In the genomic region with DNA sequence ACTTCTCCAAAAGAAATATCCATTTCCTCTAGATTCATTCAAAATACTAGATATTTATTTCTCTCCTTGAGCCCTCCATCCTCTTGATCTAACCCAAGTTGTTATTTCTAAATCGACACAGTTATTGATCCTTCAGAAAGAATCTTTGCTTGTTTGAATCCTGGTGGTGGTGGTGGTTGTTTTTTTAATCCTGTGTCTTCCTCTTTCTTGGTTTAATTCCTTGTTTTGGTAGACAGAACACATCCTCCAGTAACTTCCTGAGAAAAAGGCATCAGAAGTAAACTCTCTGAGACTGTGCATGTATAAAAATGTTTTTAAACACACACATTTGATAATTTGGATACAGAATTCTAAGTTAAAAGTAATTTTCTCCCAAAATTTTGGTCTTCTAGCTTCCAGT, we compare ENCODE assay signal across 1 cellular context.
TF ChIP-seq lines count a peak whose summit lies in the region.

No MANE protein-coding gene starts in this region.

TF ChIP-seq in GM23338, 12 proteins besides CTCF, POLR2A, EP300 and RAD21 (continued from another document):
- TF ChIP-seq, protein P1, sequence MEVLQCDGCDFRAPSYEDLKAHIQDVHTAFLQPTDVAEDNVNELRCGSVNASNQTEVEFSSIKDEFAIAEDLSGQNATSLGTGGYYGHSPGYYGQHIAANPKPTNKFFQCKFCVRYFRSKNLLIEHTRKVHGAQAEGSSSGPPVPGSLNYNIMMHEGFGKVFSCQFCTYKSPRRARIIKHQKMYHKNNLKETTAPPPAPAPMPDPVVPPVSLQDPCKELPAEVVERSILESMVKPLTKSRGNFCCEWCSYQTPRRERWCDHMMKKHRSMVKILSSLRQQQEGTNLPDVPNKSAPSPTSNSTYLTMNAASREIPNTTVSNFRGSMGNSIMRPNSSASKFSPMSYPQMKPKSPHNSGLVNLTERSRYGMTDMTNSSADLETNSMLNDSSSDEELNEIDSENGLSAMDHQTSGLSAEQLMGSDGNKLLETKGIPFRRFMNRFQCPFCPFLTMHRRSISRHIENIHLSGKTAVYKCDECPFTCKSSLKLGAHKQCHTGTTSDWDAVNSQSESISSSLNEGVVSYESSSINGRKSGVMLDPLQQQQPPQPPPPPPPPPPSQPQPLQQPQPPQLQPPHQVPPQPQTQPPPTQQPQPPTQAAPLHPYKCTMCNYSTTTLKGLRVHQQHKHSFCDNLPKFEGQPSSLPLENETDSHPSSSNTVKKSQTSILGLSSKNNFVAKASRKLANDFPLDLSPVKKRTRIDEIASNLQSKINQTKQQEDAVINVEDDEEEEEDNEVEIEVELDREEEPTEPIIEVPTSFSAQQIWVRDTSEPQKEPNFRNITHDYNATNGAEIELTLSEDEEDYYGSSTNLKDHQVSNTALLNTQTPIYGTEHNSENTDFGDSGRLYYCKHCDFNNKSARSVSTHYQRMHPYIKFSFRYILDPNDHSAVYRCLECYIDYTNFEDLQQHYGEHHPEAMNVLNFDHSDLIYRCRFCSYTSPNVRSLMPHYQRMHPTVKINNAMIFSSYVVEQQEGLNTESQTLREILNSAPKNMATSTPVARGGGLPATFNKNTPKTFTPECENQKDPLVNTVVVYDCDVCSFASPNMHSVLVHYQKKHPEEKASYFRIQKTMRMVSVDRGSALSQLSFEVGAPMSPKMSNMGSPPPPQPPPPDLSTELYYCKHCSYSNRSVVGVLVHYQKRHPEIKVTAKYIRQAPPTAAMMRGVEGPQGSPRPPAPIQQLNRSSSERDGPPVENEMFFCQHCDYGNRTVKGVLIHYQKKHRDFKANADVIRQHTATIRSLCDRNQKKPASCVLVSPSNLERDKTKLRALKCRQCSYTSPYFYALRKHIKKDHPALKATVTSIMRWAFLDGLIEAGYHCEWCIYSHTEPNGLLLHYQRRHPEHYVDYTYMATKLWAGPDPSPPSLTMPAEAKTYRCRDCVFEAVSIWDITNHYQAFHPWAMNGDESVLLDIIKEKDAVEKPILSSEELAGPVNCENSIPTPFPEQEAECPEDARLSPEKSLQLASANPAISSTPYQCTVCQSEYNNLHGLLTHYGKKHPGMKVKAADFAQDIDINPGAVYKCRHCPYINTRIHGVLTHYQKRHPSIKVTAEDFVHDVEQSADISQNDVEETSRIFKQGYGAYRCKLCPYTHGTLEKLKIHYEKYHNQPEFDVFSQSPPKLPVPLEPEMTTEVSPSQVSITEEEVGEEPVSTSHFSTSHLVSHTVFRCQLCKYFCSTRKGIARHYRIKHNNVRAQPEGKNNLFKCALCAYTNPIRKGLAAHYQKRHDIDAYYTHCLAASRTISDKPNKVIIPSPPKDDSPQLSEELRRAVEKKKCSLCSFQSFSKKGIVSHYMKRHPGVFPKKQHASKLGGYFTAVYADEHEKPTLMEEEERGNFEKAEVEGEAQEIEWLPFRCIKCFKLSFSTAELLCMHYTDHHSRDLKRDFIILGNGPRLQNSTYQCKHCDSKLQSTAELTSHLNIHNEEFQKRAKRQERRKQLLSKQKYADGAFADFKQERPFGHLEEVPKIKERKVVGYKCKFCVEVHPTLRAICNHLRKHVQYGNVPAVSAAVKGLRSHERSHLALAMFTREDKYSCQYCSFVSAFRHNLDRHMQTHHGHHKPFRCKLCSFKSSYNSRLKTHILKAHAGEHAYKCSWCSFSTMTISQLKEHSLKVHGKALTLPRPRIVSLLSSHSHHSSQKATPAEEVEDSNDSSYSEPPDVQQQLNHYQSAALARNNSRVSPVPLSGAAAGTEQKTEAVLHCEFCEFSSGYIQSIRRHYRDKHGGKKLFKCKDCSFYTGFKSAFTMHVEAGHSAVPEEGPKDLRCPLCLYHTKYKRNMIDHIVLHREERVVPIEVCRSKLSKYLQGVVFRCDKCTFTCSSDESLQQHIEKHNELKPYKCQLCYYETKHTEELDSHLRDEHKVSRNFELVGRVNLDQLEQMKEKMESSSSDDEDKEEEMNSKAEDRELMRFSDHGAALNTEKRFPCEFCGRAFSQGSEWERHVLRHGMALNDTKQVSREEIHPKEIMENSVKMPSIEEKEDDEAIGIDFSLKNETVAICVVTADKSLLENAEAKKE (CRISPR knock-in tag; IDR thresholded peaks at IDR 0.05): no peak
- TF ChIP-seq EZH2phosphoT487 (IDR thresholded peaks at IDR 0.05; ENCODE audit: unreplicated experiment) (no peak), JUNB (IDR thresholded peaks at IDR 0.05; ENCODE audit: unreplicated experiment) (no peak), POLR2AphosphoS5 (IDR thresholded peaks at IDR 0.05; ENCODE audit: low read depth) (no peak), ZNF331 (CRISPR knock-in tag; IDR thresholded peaks at IDR 0.05; ENCODE audit: low read depth) (no peak)
TF ChIP-seq in GM23338: peak in this region for 0.
